19 cellular contexts compared by ENCODE assay signal in the genomic region with DNA sequence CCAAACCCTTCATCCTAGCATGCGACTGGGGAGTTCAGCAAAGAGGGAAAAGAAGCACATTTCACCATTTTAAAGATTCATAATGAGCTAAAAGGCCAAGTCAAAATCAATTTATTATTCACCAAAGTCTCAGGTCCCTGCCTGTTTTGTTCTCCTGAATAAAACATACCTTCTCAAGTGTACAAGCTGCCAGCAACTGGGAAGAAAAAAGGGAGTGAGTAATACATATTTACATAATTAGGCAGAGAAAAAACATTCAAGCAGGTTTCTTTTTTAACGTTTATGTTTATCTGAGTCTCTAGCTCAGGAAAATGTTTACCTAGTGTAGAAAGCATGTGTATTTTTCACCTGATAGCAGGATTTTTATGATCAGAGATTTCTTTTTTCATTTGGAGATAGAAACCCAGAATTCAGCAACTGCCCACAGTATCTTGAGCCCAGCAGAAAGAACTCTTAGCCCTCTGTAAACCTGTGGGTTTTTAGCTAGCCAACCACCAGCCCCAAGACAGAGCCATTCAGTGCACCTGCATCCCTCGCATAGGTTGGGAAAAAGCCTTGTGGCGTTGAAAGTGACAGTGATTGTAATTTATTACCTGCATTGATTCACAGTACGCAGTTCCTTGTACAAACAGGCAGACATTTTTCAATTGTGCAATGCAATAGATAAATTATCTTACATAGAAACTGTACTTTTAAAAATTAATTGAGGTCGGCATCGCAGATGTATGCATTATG.
A peak's percentile ranks its signal among the peaks of the same experiment; 100 is the strongest.
DNase-seq lines count a peak whose midpoint lies in the region; TF ChIP-seq lines count a peak whose summit lies in the region.
"Had no signal": no experiment of that assay in that cellular context is flagged by ENCODE, and none has a peak within 500 bp of the region (broad histone marks: within the 10 kb centered on the region; RNA-seq: fewer than 3 reads in every experiment).

No MANE protein-coding gene starts in this region.

- H3K9me3 ChIP-seq in smooth muscle cell (replicated peaks; ENCODE audit: low read depth) = no peaks in the 10 kb centered on the region
- H3K9me3 ChIP-seq: heart right ventricle had no signal

- H3K79me2 ChIP-seq in smooth muscle cell (ENCODE audit: low read depth) = no peaks in the 10 kb centered on the region

- no peak overlapping the region for H3K27ac ChIP-seq in smooth muscle cell (ENCODE audit: low read depth)
- H3K27ac ChIP-seq: C4-2B, heart right ventricle had no signal

- no peaks in the 10 kb centered on the region for H3K4me1 ChIP-seq in smooth muscle cell (ENCODE audit: low read depth)
- H3K4me1 ChIP-seq: heart right ventricle had no signal

- no peaks in the 10 kb centered on the region for H3K27me3 ChIP-seq in smooth muscle cell (ENCODE audit: low read depth)
- H3K27me3 ChIP-seq: heart right ventricle had no signal

- H2AFZ ChIP-seq in smooth muscle cell (ENCODE audit: low read depth) = no peak overlapping the region

- H3K4me3 ChIP-seq in smooth muscle cell = no peak overlapping the region
- H3K4me3 ChIP-seq: heart right ventricle had no signal

- no peaks in the 10 kb centered on the region for H3K36me3 ChIP-seq in smooth muscle cell (ENCODE audit: low read depth)
- H3K36me3 ChIP-seq: heart right ventricle had no signal

- no peak for TF ChIP-seq CTCF in smooth muscle cell (IDR thresholded peaks at IDR 0.05; ENCODE audit: borderline replicate concordance, insufficient read depth, poor library complexity, severe bottlenecking)

- no peak overlapping the region for H3K9ac ChIP-seq in smooth muscle cell (ENCODE audit: low read depth)

- DNase-seq in DMS79 (lab: John Stamatoyannopoulos, UW) = peak; percentile 20
- DNase-seq in NCI-H1436 treated with DMSO at 0.1 percent for 48 hours (lab: John Stamatoyannopoulos, UW) = peak; percentile 84
- peak; percentile 87 for DNase-seq in NCI-H345 (lab: John Stamatoyannopoulos, UW)
- DNase-seq in astrocyte of the hippocampus (ENCODE audit: low read depth, low spot score) = peak; percentile 42
- DNase-seq in NCI-H526 treated with DMSO at 0.1 percent for 48 hours (lab: John Stamatoyannopoulos, UW) = no peak
- no peak for DNase-seq in SIG-M5 (lab: John Stamatoyannopoulos, UW)
- no peak for DNase-seq in smooth muscle cell (lab: John Stamatoyannopoulos, UW; ENCODE audit: unreplicated experiment)
- DNase-seq in activated gamma-delta T cell treated with Interleukin-2 at 50 U/mL for 16 hours = no peak
- DNase-seq: activated CD4-positive, alpha-beta memory T cell treated with anti-CD3 and anti-CD28 coated beads, Interleukin-2, amount 10 ng/mL, durations not matched to agents 7 days and 5 days; activated gamma-delta T cell; activated T-cell treated with anti-CD3 and anti-CD28 coated beads for 4 hours; GOT3; heart right ventricle; left ventricle myocardium superior; NCI-H82; nephron progenitor cell; posterior cingulate gyrus; T-helper 9 cell had no signal

- H3K4me2 ChIP-seq in smooth muscle cell = no peak overlapping the region

- H4K20me1 ChIP-seq in smooth muscle cell (ENCODE audit: low read depth) = no peaks in the 10 kb centered on the region

- H3F3A ChIP-seq in smooth muscle cell (ENCODE audit: low read depth) = no peaks in the 10 kb centered on the region

- 82% methylated on average over 7 of the region's 7 CpGs for WGBS in smooth muscle cell (ENCODE audit: low lambda C conversion rate)

Comparison
In these comparisons a context has a peak if more than half of its experiments do, and no peak if none do; other contexts are left out.
1. DNase-seq: peak in DMS79 (single experiment), NCI-H1436 treated with DMSO at 0.1 percent for 48 hours (single experiment), NCI-H345 (single experiment) and astrocyte of the hippocampus (single experiment); none in NCI-H526 treated with DMSO at 0.1 percent for 48 hours (single experiment), SIG-M5 (single experiment), smooth muscle cell (single experiment) and activated gamma-delta T cell treated with Interleukin-2 at 50 U/mL for 16 hours (single experiment).